In the genomic region with DNA sequence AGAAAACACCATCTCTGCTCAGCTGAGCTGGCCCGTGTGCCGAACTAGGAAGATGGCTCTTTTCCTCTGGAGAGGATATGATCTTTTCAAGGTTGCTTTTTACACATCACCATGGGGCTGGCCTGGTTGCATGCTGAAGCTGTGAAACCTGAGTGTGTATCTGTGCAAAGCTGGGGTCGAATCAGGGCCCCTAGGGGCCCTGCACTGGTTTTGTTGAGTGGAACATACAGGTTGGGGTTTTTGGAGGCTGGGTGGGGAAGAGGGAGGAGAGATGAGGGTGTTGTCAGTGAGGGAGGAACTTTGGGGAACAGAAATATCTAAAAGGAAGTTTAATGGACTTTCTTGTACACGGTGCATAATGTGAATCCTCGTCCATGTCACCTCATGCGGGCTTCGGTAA, we compare ENCODE assay signal across 22 cellular contexts.
"Had no signal": no experiment of that assay in that cellular context is flagged by ENCODE, and none has a peak within 500 bp of the region (broad histone marks: within the 10 kb centered on the region; RNA-seq: fewer than 3 reads in every experiment).

No MANE protein-coding gene starts in this region.

- DNase-seq: activated CD4-positive, alpha-beta memory T cell treated with anti-CD3 and anti-CD28 coated beads for 36 hours; activated CD4-positive, alpha-beta T cell treated with anti-CD3 and anti-CD28 coated beads for 4 hours; activated T-cell treated with anti-CD3 and anti-CD28 coated beads for 4 hours; cerebellar nuclear complex; effector memory CD4-positive, alpha-beta T cell; heart left ventricle; immature natural killer cell; kidney glomerular epithelial cell; left ventricle myocardium inferior; mesenchymal stem cell; natural killer cell; spleen; stimulated activated CD4-positive, alpha-beta T cell treated with anti-CD3 and anti-CD28 coated beads, Interleukin-4, amount 100 ng/mL, for 4 hours; stimulated activated naive CD4-positive, alpha-beta T cell treated with Interleukin-2 at 50 U/mL for 16 hours; T-helper 2 cell; thyroid gland; WERI-Rb-1 had no signal

- FAIRE-seq: bronchial epithelial cell had no signal

- ATAC-seq: gastroesophageal sphincter, heart left ventricle, natural killer cell had no signal

- H3K4me1 ChIP-seq: parathyroid adenoma had no signal

- H3K36me3 ChIP-seq: esophagus muscularis mucosa, gastroesophageal sphincter, left ventricle myocardium inferior, thyroid gland, WERI-Rb-1 had no signal

- H3K9me3 Mint-ChIP-seq: activated CD4-positive, alpha-beta memory T cell treated with anti-CD3 and anti-CD28 coated beads for 36 hours; immature natural killer cell; natural killer cell had no signal

- H2AFZ ChIP-seq: parathyroid adenoma had no signal

- H3K4me3 Mint-ChIP-seq: activated CD4-positive, alpha-beta memory T cell treated with anti-CD3 and anti-CD28 coated beads for 36 hours; activated naive CD8-positive, alpha-beta T cell; immature natural killer cell; natural killer cell had no signal

- H3K9me3 ChIP-seq: esophagus muscularis mucosa, gastroesophageal sphincter, heart left ventricle, left ventricle myocardium inferior, spleen, thyroid gland had no signal

- H3K27me3 ChIP-seq: esophagus muscularis mucosa, gastroesophageal sphincter, heart left ventricle, spleen, thyroid gland had no signal

- H3K9ac ChIP-seq: parathyroid adenoma had no signal

- H3K36me3 Mint-ChIP-seq: activated CD4-positive, alpha-beta memory T cell treated with anti-CD3 and anti-CD28 coated beads for 36 hours had no signal

- H3K79me2 ChIP-seq: parathyroid adenoma had no signal

- H3K27ac ChIP-seq: esophagus muscularis mucosa, gastroesophageal sphincter, heart left ventricle, left ventricle myocardium inferior, parathyroid adenoma, spleen, thyroid gland, WERI-Rb-1 had no signal

- H3K27ac Mint-ChIP-seq: activated CD4-positive, alpha-beta memory T cell treated with anti-CD3 and anti-CD28 coated beads for 36 hours; activated naive CD8-positive, alpha-beta T cell had no signal

- H3K4me3 ChIP-seq: esophagus muscularis mucosa, gastroesophageal sphincter, heart left ventricle, left ventricle myocardium inferior, spleen, thyroid gland had no signal

- H3K27me3 Mint-ChIP-seq: activated CD4-positive, alpha-beta memory T cell treated with anti-CD3 and anti-CD28 coated beads for 36 hours; activated naive CD8-positive, alpha-beta T cell had no signal
